Comparison of ENCODE assay signal across 10 cellular contexts in genomic region chr13:51923983-51924539, GRCh38.
DNase-seq lines count a peak whose midpoint lies in the region; ATAC-seq, FAIRE-seq and TF ChIP-seq lines count a peak whose summit lies in the region.
"Had no signal": no experiment of that assay in that cellular context is flagged by ENCODE, and none has a peak within 500 bp of the region (broad histone marks: within the 10 kb centered on the region; RNA-seq: fewer than 3 reads in every experiment).

No MANE protein-coding gene starts in this region.

- H3K9me1 ChIP-seq in endothelial cell of umbilical vein (replicated peaks; ENCODE audit: control insufficient read depth, extremely low read depth, insufficient read depth, low read length), result no peaks in the 10 kb centered on the region

- no peak for FAIRE-seq in endothelial cell of umbilical vein (lab: Jason Lieb, UNC)

- TF ChIP-seq CTCF in cardiac muscle cell (IDR thresholded peaks at IDR 0.05; ENCODE audit: low read depth, low read length) (peak; percentile 24), right atrium auricular region (IDR thresholded peaks at IDR 0.05) (no peak), endothelial cell of umbilical vein (IDR thresholded peaks at IDR 0.05; ENCODE audit: extremely low read depth in 1 of 2, insufficient read depth in 1 of 2, low read depth in 1 of 2, low read length in 2 of 2) (peak; percentile 22 to 23), type B pancreatic cell (conservative IDR thresholded peaks at IDR 0.05) (peak; percentile 59)

- H3K4me3 ChIP-seq in cardiac muscle cell, result no peak overlapping the region
- no peak overlapping the region for H3K4me3 ChIP-seq in right atrium auricular region
- H3K4me3 ChIP-seq in endothelial cell of umbilical vein (replicated peaks in 1 of 3; ENCODE audit: insufficient read depth in 1 of 3, low read depth in 1 of 3, low read length in 3 of 3), result no peak overlapping the region
- H3K4me3 ChIP-seq: tibial nerve had no signal

- H3K27ac ChIP-seq in cardiac muscle cell, result no peak overlapping the region
- no peak overlapping the region for H3K27ac ChIP-seq in right atrium auricular region
- H3K27ac ChIP-seq in endothelial cell of umbilical vein (ENCODE audit: insufficient read depth, low read depth, low read length), result no peak overlapping the region
- H3K27ac ChIP-seq: tibial nerve had no signal

- no peak for ATAC-seq in HG03159 (IDR thresholded peaks at IDR 0.05; ENCODE audit: unreplicated experiment)

- CTCF ChIA-PET in endothelial cell of umbilical vein (lab: Charles Lee), result interaction anchor here (1.0 to 1.4 kb wide), 3 partner anchors 10 to 15 kb away, joined by 3 to 5 read pairs (median 3); no protein-coding TSS in a partner anchor

- BruUV-seq in endothelial cell of umbilical vein (replicated peaks; lab: Mats Ljungman, UMichigan), result no TSS peak

- H3K9me3 ChIP-seq in cardiac muscle cell (ENCODE audit: low read depth) (no peaks in the 10 kb centered on the region), right atrium auricular region (no peaks in the 10 kb centered on the region), endothelial cell of umbilical vein (replicated peaks; ENCODE audit: control insufficient read depth, insufficient read depth, low read length) (no peaks in the 10 kb centered on the region)
- H3K9me3 ChIP-seq: tibial nerve had no signal

- H3K27me3 Mint-ChIP-seq in type B pancreatic cell, result no peaks in the 10 kb centered on the region

- H3K27ac Mint-ChIP-seq in type B pancreatic cell, result no peak overlapping the region

- no peak overlapping the region for H3K9ac ChIP-seq in endothelial cell of umbilical vein (replicated peaks; ENCODE audit: extremely low read depth, insufficient read depth, low read length)

- H3K27me3 ChIP-seq in cardiac muscle cell (no peaks in the 10 kb centered on the region), right atrium auricular region (no peaks in the 10 kb centered on the region), endothelial cell of umbilical vein (ENCODE audit: control insufficient read depth in 2 of 2, insufficient read depth in 2 of 2, low read length in 2 of 2) (peaks cover 0 to 2% of the 10 kb centered on the region in 2 experiments)
- H3K27me3 ChIP-seq: tibial nerve had no signal

- H3K36me3 Mint-ChIP-seq in type B pancreatic cell, result peaks cover 3% of the 10 kb centered on the region

- H3K36me3 ChIP-seq in cardiac muscle cell (no peaks in the 10 kb centered on the region), right atrium auricular region (no peaks in the 10 kb centered on the region), endothelial cell of umbilical vein (ENCODE audit: control insufficient read depth in 2 of 2, extremely low read depth in 1 of 2, insufficient read depth in 2 of 2, low read length in 2 of 2) (no peaks in the 10 kb centered on the region)

- DNase-seq in cardiac muscle cell (ENCODE audit: low read depth in 1 of 2, low spot score in 1 of 2) (no peak), right atrium auricular region (ENCODE audit: low spot score) (no peak), NAMALWA (ENCODE audit: low spot score) (peak; percentile 15), endothelial cell of umbilical vein (ENCODE audit: low read depth, low spot score) (no peak), type B pancreatic cell (ENCODE audit: extremely low spot score, unreplicated experiment) (peak; percentile 37), hepatic stellate cell (ENCODE audit: low spot score) (no peak), epidermal melanocyte (ENCODE audit: insufficient read length, low spot score) (no peak)
- DNase-seq: NCI-H69 had no signal

- no peak overlapping the region for H3K4me3 Mint-ChIP-seq in type B pancreatic cell

- POLR2A ChIA-PET in endothelial cell of umbilical vein (lab: Charles Lee), result no interaction called here

- TF ChIP-seq POLR2A in endothelial cell of umbilical vein (IDR thresholded peaks at IDR 0.05; ENCODE audit: low read depth, low read length), result no peak

- H3K4me2 ChIP-seq in endothelial cell of umbilical vein (ENCODE audit: insufficient read depth, low read length), result no peak overlapping the region

- intact Hi-C loops in endothelial cell of umbilical vein (cut with micrococcal nuclease), result no loop called here

- H4K20me1 ChIP-seq in endothelial cell of umbilical vein (replicated peaks; ENCODE audit: control insufficient read depth, extremely low read depth, insufficient read depth, low read length), result no peaks in the 10 kb centered on the region

- H3K79me2 ChIP-seq in endothelial cell of umbilical vein (ENCODE audit: control insufficient read depth, insufficient read depth, low read length), result no peaks in the 10 kb centered on the region

- H3K4me1 ChIP-seq in cardiac muscle cell (ENCODE audit: low read depth), result no peaks in the 10 kb centered on the region
- H3K4me1 ChIP-seq in right atrium auricular region, result peaks cover 0 to 14% of the 10 kb centered on the region in 2 donors
- no peaks in the 10 kb centered on the region for H3K4me1 ChIP-seq in endothelial cell of umbilical vein (ENCODE audit: control insufficient read depth, extremely low read depth, insufficient read depth, low read length)
- H3K4me1 ChIP-seq: tibial nerve had no signal

- no peak overlapping the region for H2AFZ ChIP-seq in endothelial cell of umbilical vein (ENCODE audit: low read depth, low read length)

- H3K4me1 Mint-ChIP-seq in type B pancreatic cell (ENCODE audit: unreplicated experiment), result no peaks in the 10 kb centered on the region

- H3K9me3 Mint-ChIP-seq in type B pancreatic cell, result no peaks in the 10 kb centered on the region

- dilution Hi-C loops in endothelial cell of umbilical vein (cut with MboI; ENCODE audit: extremely low pct_ligation_motif_present, low sequenced_read_pairs), result no loop called here

TF ChIP-seq in endothelial cell of umbilical vein, 7 proteins besides CTCF, POLR2A, EP300 and RAD21:
- TF ChIP-seq FOS (IDR thresholded peaks at IDR 0.05; ENCODE audit: borderline replicate concordance, insufficient read depth, low read length) (no peak), POLR2AphosphoS5 (IDR thresholded peaks at IDR 0.05; ENCODE audit: insufficient read depth, low read depth, low read length) (no peak)

Comparison
In these comparisons a context has a peak if more than half of its experiments do, and no peak if none do; other contexts are left out.
1. CTCF ChIP-seq: peak in cardiac muscle cell (single experiment), endothelial cell of umbilical vein (2 of 2) and type B pancreatic cell (single experiment); none in right atrium auricular region (0 of 2).
2. DNase-seq: peak in NAMALWA (single experiment) and type B pancreatic cell (single experiment); none in cardiac muscle cell (0 of 2), right atrium auricular region (single experiment), endothelial cell of umbilical vein (single experiment), hepatic stellate cell (single experiment) and epidermal melanocyte (single experiment).